In genomic region chr19:51805396-51805795, GRCh38 we compare ENCODE assay signal across 9 cellular contexts. TPM values are rescaled to one million over a fixed set of nuclear protein-coding genes. Genes with fewer than 3 reads are reported as not detected.
"Had no signal": no experiment of that assay in that cellular context is flagged by ENCODE, and none has a peak within 500 bp of the region (broad histone marks: within the 10 kb centered on the region; RNA-seq: fewer than 3 reads in every experiment).

No MANE protein-coding gene starts in this region.

RNA-seq across cellular contexts. Expression of gene FPR3, which starts 10.4 kb away (rescaled TPM):
- total RNA-seq: activated CD4-positive, alpha-beta memory T cell treated with anti-CD3 and anti-CD28 coated beads for 36 hours; activated CD4-positive, alpha-beta T cell treated with anti-CD3 and anti-CD28 coated beads, Interleukin-2, amount 10 ng/mL, durations not matched to agents 7 days and 5 days; activated naive CD4-positive, alpha-beta T cell treated with anti-CD3 and anti-CD28 coated beads, Interleukin-2, amount 50 U/mL, for 72 hours; activated T-cell treated with anti-CD3 and anti-CD28 coated beads, Interleukin-2, amount 50 U/mL, for 4 hours; astrocyte; LHCN-M2; SJSA1; T-helper 17 cell had no signal

RNA-seq across cellular contexts. Expression of gene FPR2, which starts 44.4 kb away (rescaled TPM):
- total RNA-seq: activated CD4-positive, alpha-beta memory T cell treated with anti-CD3 and anti-CD28 coated beads for 36 hours; activated CD4-positive, alpha-beta T cell treated with anti-CD3 and anti-CD28 coated beads, Interleukin-2, amount 10 ng/mL, durations not matched to agents 7 days and 5 days; activated naive CD4-positive, alpha-beta T cell treated with anti-CD3 and anti-CD28 coated beads, Interleukin-2, amount 50 U/mL, for 72 hours; activated T-cell treated with anti-CD3 and anti-CD28 coated beads, Interleukin-2, amount 50 U/mL, for 4 hours; astrocyte; M059J; SJSA1 had no signal

RNA-seq across cellular contexts. Expression of gene FPR1, which starts 53.7 kb away (rescaled TPM):
- total RNA-seq: activated CD4-positive, alpha-beta memory T cell treated with anti-CD3 and anti-CD28 coated beads for 36 hours; activated CD4-positive, alpha-beta T cell treated with anti-CD3 and anti-CD28 coated beads, Interleukin-2, amount 10 ng/mL, durations not matched to agents 7 days and 5 days; activated naive CD4-positive, alpha-beta T cell treated with anti-CD3 and anti-CD28 coated beads, Interleukin-2, amount 50 U/mL, for 72 hours; activated T-cell treated with anti-CD3 and anti-CD28 coated beads, Interleukin-2, amount 50 U/mL, for 4 hours; astrocyte; SJSA1 had no signal
